In genomic region chr1:44029911-44030605, GRCh38 we compare ENCODE assay signal across 8 cellular contexts. TPM values are rescaled to one million over a fixed set of nuclear protein-coding genes. Genes with fewer than 3 reads are reported as not detected.
A peak's percentile ranks its signal among the peaks of the same experiment; 100 is the strongest.
DNase-seq lines count a peak whose midpoint lies in the region; ATAC-seq, FAIRE-seq and TF ChIP-seq lines count a peak whose summit lies in the region.

No MANE protein-coding gene starts in this region.

- TF ChIP-seq CTCF in left ventricle myocardium inferior (IDR thresholded peaks at IDR 0.05; ENCODE audit: borderline replicate concordance), result no peak
- peak in 2 of 4 experiments; percentile 6 to 15 for TF ChIP-seq CTCF in prostate gland (IDR thresholded peaks at IDR 0.05)
- TF ChIP-seq CTCF in upper lobe of right lung (IDR thresholded peaks at IDR 0.05), result no peak

- FAIRE-seq in GM12891 (lab: Jason Lieb, UNC), result peak; percentile 97

- H3K27ac ChIP-seq in left ventricle myocardium inferior (replicated peaks) (peak overlapping the region; percentile 78), prostate gland (peak overlapping the region; percentile 87 to 88), upper lobe of right lung (peak overlapping the region; percentile 65)

- H3K27me3 ChIP-seq in adipocyte (replicated peaks; ENCODE audit: control insufficient read depth, insufficient read depth, low read length) (no peaks in the 10 kb centered on the region), left ventricle myocardium inferior (ENCODE audit: low read depth) (no peaks in the 10 kb centered on the region), prostate gland (replicated peaks; ENCODE audit: insufficient read depth) (no peaks in the 10 kb centered on the region), upper lobe of right lung (no peaks in the 10 kb centered on the region)

- H3K36me3 ChIP-seq in adipocyte (ENCODE audit: control insufficient read depth, insufficient read depth, low read length, severe bottlenecking) (no peaks in the 10 kb centered on the region), left ventricle myocardium inferior (no peaks in the 10 kb centered on the region), prostate gland (no peaks in the 10 kb centered on the region), upper lobe of right lung (no peaks in the 10 kb centered on the region)

- H3K9ac ChIP-seq in adipocyte (ENCODE audit: low read length), result peak overlapping the region; percentile 92

- TF ChIP-seq POLR2A in GM12891 (IDR thresholded peaks at IDR 0.05; ENCODE audit: low read depth, low read length) (no peak; the same call in 1 of the 2 replicates), prostate gland (IDR thresholded peaks at IDR 0.05) (peak; percentile 59)

- H3K4me1 ChIP-seq in adipocyte (ENCODE audit: control insufficient read depth, insufficient read depth, low read length) (peaks cover 20% of the 10 kb centered on the region), left ventricle myocardium inferior (peaks cover 32% of the 10 kb centered on the region), prostate gland (replicated peaks) (no peaks in the 10 kb centered on the region), upper lobe of right lung (peaks cover 19% of the 10 kb centered on the region)

- ATAC-seq in HG02623 (IDR thresholded peaks at IDR 0.05; ENCODE audit: unreplicated experiment) (peak; percentile 75), upper lobe of right lung (peak; percentile 91)

- intact Hi-C loops in left ventricle myocardium inferior (cut with micrococcal nuclease) (no loop called here), prostate gland (cut with DNase I) (no loop called here), upper lobe of right lung (cut with DNase I) (no loop called here)

- H3K4me3 ChIP-seq in adipocyte (ENCODE audit: low read length), result peak overlapping the region; percentile 96
- peak overlapping the region; percentile 93 for H3K4me3 ChIP-seq in left ventricle myocardium inferior
- H3K4me3 ChIP-seq in prostate gland, result peak overlapping the region; percentile 67 to 80
- H3K4me3 ChIP-seq in upper lobe of right lung, result peak overlapping the region; percentile 85

- under 1% methylated on average over 42 of the region's 75 CpGs for WGBS in prostate gland

- H3K9me3 ChIP-seq in adipocyte (ENCODE audit: control insufficient read depth, low read length) (no peaks in the 10 kb centered on the region), left ventricle myocardium inferior (replicated peaks) (no peaks in the 10 kb centered on the region), prostate gland (no peaks in the 10 kb centered on the region), upper lobe of right lung (no peaks in the 10 kb centered on the region)

- peak; percentile 84 for DNase-seq in GM12891 (ENCODE audit: insufficient read length, low spot score)
- peak; percentile 81 for DNase-seq in NCI-H1092 treated with DMSO at 0.1 percent for 48 hours (lab: John Stamatoyannopoulos, UW)
- DNase-seq in SW480 (ENCODE audit: low spot score), result peak; percentile 87
- DNase-seq in adipocyte (ENCODE audit: low read depth), result peak; percentile 95
- peak; percentile 89 for DNase-seq in left ventricle myocardium inferior
- DNase-seq in prostate gland (ENCODE audit: low spot score), result peak; percentile 85
- peak; percentile 95 for DNase-seq in upper lobe of right lung

TF ChIP-seq in GM12891, 5 proteins besides CTCF, POLR2A, EP300 and RAD21:
- TF ChIP-seq POU2F2 (IDR thresholded peaks at IDR 0.05; ENCODE audit: low read depth, low read length), result 0 out of 2 replicates have a peak, but pooled peaks have one; percentile 43
- no peak for TF ChIP-seq TAF1 (IDR thresholded peaks at IDR 0.05; ENCODE audit: low read depth, low read length)

RNA-seq across cellular contexts. Expression of gene SLC6A9, which starts 1.2 kb away (rescaled TPM):
- polyA plus RNA-seq in GM12891 (2012; ENCODE audit: low read depth, missing spikeins), result 0.72 TPM
- 1.2 TPM for total RNA-seq in left ventricle myocardium inferior
- total RNA-seq in prostate gland, result 1 to 10 TPM; 4.6 to 5.6 TPM
- 19.2 TPM for total RNA-seq in upper lobe of right lung

RNA-seq across cellular contexts. Expression of gene CCDC24, which starts 38.7 kb away (rescaled TPM):
- polyA plus RNA-seq in GM12891 (2012; ENCODE audit: low read depth, missing spikeins), result 1.6 TPM
- total RNA-seq in left ventricle myocardium inferior (1.4 TPM), prostate gland (10 to 100 TPM; 14.3 to 23.7 TPM), upper lobe of right lung (5.3 TPM)

RNA-seq across cellular contexts. Expression of gene B4GALT2, which starts 51.0 kb away (rescaled TPM):
- 15.6 TPM for polyA plus RNA-seq in GM12891 (2012; ENCODE audit: low read depth, missing spikeins)
- total RNA-seq in left ventricle myocardium inferior, result 40.3 TPM
- 10 to 100 TPM; 34.8 to 63.9 TPM for total RNA-seq in prostate gland
- total RNA-seq in upper lobe of right lung, result 23.8 TPM

RNA-seq across cellular contexts. Expression of gene ATP6V0B, which starts 55.3 kb away (rescaled TPM):
- polyA plus RNA-seq in GM12891 (2012; ENCODE audit: low read depth, missing spikeins), result 66.5 TPM
- 80.6 TPM for total RNA-seq in left ventricle myocardium inferior
- total RNA-seq in prostate gland, result 100 to 1,000 TPM; 180 to 245 TPM
- total RNA-seq in upper lobe of right lung, result 191 TPM

Comparison
In these comparisons a context has a peak if more than half of its experiments do, and no peak if none do; other contexts are left out.
1. Peak in every context shown above with its lines: DNase-seq, ATAC-seq, H3K4me3 ChIP-seq and H3K27ac ChIP-seq.